13 cellular contexts compared by ENCODE assay signal in genomic region chr9:33868430-33869000, GRCh38. TPM values are rescaled to one million over a fixed set of nuclear protein-coding genes. Genes with fewer than 3 reads are reported as not detected.
DNase-seq lines count a peak whose midpoint lies in the region; ATAC-seq, FAIRE-seq and TF ChIP-seq lines count a peak whose summit lies in the region.
"Had no signal": no experiment of that assay in that cellular context is flagged by ENCODE, and none has a peak within 500 bp of the region (broad histone marks: within the 10 kb centered on the region; RNA-seq: fewer than 3 reads in every experiment).

No MANE protein-coding gene starts in this region.

- DNase-seq in EH (ENCODE audit: low read depth) (peak; percentile 72), astrocyte (ENCODE audit: low read depth) (peak; percentile 74), cardiac muscle cell (ENCODE audit: low read depth in 1 of 2, low spot score in 1 of 2) (peak in 1 of 2 donors; percentile 83), sciatic nerve (ENCODE audit: low spot score) (no peak), 8988T (no peak), NCI-H1417 treated with DMSO at 0.1 percent for 48 hours (lab: John Stamatoyannopoulos, UW) (no peak)
- no peak for DNase-seq in activated T-cell treated with anti-CD3 and anti-CD28 coated beads, Interleukin-2, amount 50 U/mL, for 48 hours
- DNase-seq: activated T-cell treated with anti-CD3 and anti-CD28 coated beads, Interleukin-2, amount 50 U/mL, for 24 hours; CD4-positive, alpha-beta memory T cell; GOT3; T-helper 17 cell had no signal

- no peak overlapping the region for H3K27ac Mint-ChIP-seq in astrocyte (ENCODE audit: unreplicated experiment)
- H3K27ac Mint-ChIP-seq: activated T-cell treated with anti-CD3 and anti-CD28 coated beads, Interleukin-2, amount 50 U/mL, for 24 hours; T-helper 17 cell had no signal

- H2AFZ ChIP-seq in astrocyte (ENCODE audit: low read depth, low read length) = no peak overlapping the region

- ATAC-seq in sciatic nerve (peak; percentile 90), GM18511 (IDR thresholded peaks at IDR 0.05; ENCODE audit: unreplicated experiment) (no peak)
- ATAC-seq: T-helper 17 cell had no signal

- H3K27me3 Mint-ChIP-seq in astrocyte (ENCODE audit: low read depth, unreplicated experiment) = no peaks in the 10 kb centered on the region
- H3K27me3 Mint-ChIP-seq: activated T-cell treated with anti-CD3 and anti-CD28 coated beads, Interleukin-2, amount 50 U/mL, for 24 hours; CD4-positive, alpha-beta memory T cell; T-helper 17 cell had no signal

- H3K36me3 Mint-ChIP-seq in astrocyte (ENCODE audit: low read depth, unreplicated experiment) = no peaks in the 10 kb centered on the region

- no peaks in the 10 kb centered on the region for H3K9me3 ChIP-seq in astrocyte (ENCODE audit: insufficient read depth, low read depth, low read length)
- no peaks in the 10 kb centered on the region for H3K9me3 ChIP-seq in cardiac muscle cell (ENCODE audit: low read depth)

- TF ChIP-seq CTCF in astrocyte (IDR thresholded peaks at IDR 0.05; ENCODE audit: insufficient read depth, low read depth, low read length) (no peak), cardiac muscle cell (IDR thresholded peaks at IDR 0.05; ENCODE audit: low read depth, low read length) (no peak)

- H4K20me1 ChIP-seq in astrocyte (ENCODE audit: insufficient read depth, low read length) = peaks cover 90% of the 10 kb centered on the region

- H3K4me3 ChIP-seq in astrocyte (ENCODE audit: insufficient read depth, low read depth, low read length) = no peak overlapping the region
- no peak overlapping the region for H3K4me3 ChIP-seq in cardiac muscle cell

- H3K4me3 Mint-ChIP-seq in astrocyte (ENCODE audit: unreplicated experiment) = no peak overlapping the region
- H3K4me3 Mint-ChIP-seq: activated T-cell treated with anti-CD3 and anti-CD28 coated beads, Interleukin-2, amount 50 U/mL, for 24 hours; CD4-positive, alpha-beta memory T cell; T-helper 17 cell had no signal

- no peaks in the 10 kb centered on the region for H3K9me3 Mint-ChIP-seq in astrocyte (ENCODE audit: unreplicated experiment)
- H3K9me3 Mint-ChIP-seq: activated T-cell treated with anti-CD3 and anti-CD28 coated beads, Interleukin-2, amount 50 U/mL, for 24 hours; CD4-positive, alpha-beta memory T cell had no signal

- no peak for FAIRE-seq in astrocyte (lab: Jason Lieb, UNC)
- FAIRE-seq: GM18507 had no signal

- intact Hi-C loops in sciatic nerve (cut with DNase I) = no loop called here

- H3K4me2 ChIP-seq in astrocyte (ENCODE audit: low read length) = no peak overlapping the region

- H3K4me1 Mint-ChIP-seq in astrocyte (ENCODE audit: low read depth, unreplicated experiment) = peaks cover 6% of the 10 kb centered on the region

- H3K27ac ChIP-seq in astrocyte (ENCODE audit: low read depth, low read length) (no peak overlapping the region), cardiac muscle cell (peak overlapping the region; percentile 77)

- no peaks in the 10 kb centered on the region for H3K36me3 ChIP-seq in astrocyte (ENCODE audit: insufficient read depth, low read length)
- no peaks in the 10 kb centered on the region for H3K36me3 ChIP-seq in cardiac muscle cell

- peaks cover 4% of the 10 kb centered on the region for H3K4me1 ChIP-seq in astrocyte (ENCODE audit: insufficient read depth, low read length)
- H3K4me1 ChIP-seq in cardiac muscle cell (ENCODE audit: low read depth) = peaks cover 2% of the 10 kb centered on the region

- no peak overlapping the region for H3K9ac ChIP-seq in astrocyte (ENCODE audit: low read length)

- H3K27me3 ChIP-seq in astrocyte (ENCODE audit: insufficient read depth, low read length) (no peaks in the 10 kb centered on the region), cardiac muscle cell (no peaks in the 10 kb centered on the region)

- peaks cover 97% of the 10 kb centered on the region for H3K79me2 ChIP-seq in astrocyte (ENCODE audit: insufficient read depth, low read length)

RNA-seq across cellular contexts. Expression of gene UBE2R2, which starts 51.6 kb away (rescaled TPM):
- 48.7 and 53.5 TPM in 2 replicates for total RNA-seq in astrocyte
- total RNA-seq in cardiac muscle cell = 28.6 and 35.5 TPM in 2 replicates
- 45.6 and 60.9 TPM in 2 replicates for polyA plus RNA-seq in cardiac muscle cell
- total RNA-seq in sciatic nerve = 39.9 TPM

Comparison
In these comparisons a context has a peak if more than half of its experiments do, and no peak if none do; other contexts are left out.
1. DNase-seq: peak in EH (single experiment) and astrocyte (single experiment); none in sciatic nerve (single experiment), 8988T (single experiment), NCI-H1417 treated with DMSO at 0.1 percent for 48 hours (single experiment) and activated T-cell treated with anti-CD3 and anti-CD28 coated beads, Interleukin-2, amount 50 U/mL, for 48 hours (0 of 2).